Comparison of ENCODE assay signal across 8 cellular contexts in genomic region chr10:62166331-62167154, GRCh38.
DNase-seq lines count a peak whose midpoint lies in the region; ATAC-seq and FAIRE-seq lines count a peak whose summit lies in the region.

No MANE protein-coding gene starts in this region.

- DNase-seq in CD1c-positive myeloid dendritic cell (ENCODE audit: extremely low spot score) (peak; percentile 80), germinal center (ENCODE audit: low spot score) (peak; percentile 52), NCI-H146 treated with DMSO at 0.1 percent for 48 hours (lab: John Stamatoyannopoulos, UW; ENCODE audit: unreplicated experiment) (no peak), amniotic stem cell (lab: John Stamatoyannopoulos, UW) (no peak), RCC 7860 (ENCODE audit: low spot score) (no peak)
- no peak for DNase-seq in NK-92 treated with Interleukin-12 subunit alpha and Interleukin-12 subunit beta, amount 100 ng/mL, for 24 hours (lab: John Stamatoyannopoulos, UW)

- FAIRE-seq in RCC 7860 (lab: Jason Lieb, UNC): no peak

- peak; percentile 95 for ATAC-seq in GM21515 (IDR thresholded peaks at IDR 0.05; ENCODE audit: unreplicated experiment)
- peak; percentile 99 for ATAC-seq in HG03571 (IDR thresholded peaks at IDR 0.05; ENCODE audit: unreplicated experiment)

Comparison
In these comparisons a context has a peak if more than half of its experiments do, and no peak if none do; other contexts are left out.
1. DNase-seq: peak in CD1c-positive myeloid dendritic cell (single experiment) and germinal center (single experiment); none in NK-92 treated with Interleukin-12 subunit alpha and Interleukin-12 subunit beta, amount 100 ng/mL, for 24 hours (single experiment), NCI-H146 treated with DMSO at 0.1 percent for 48 hours (single experiment), amniotic stem cell (single experiment) and RCC 7860 (single experiment).